Comparison of ENCODE assay signal across 10 cellular contexts in the genomic region with DNA sequence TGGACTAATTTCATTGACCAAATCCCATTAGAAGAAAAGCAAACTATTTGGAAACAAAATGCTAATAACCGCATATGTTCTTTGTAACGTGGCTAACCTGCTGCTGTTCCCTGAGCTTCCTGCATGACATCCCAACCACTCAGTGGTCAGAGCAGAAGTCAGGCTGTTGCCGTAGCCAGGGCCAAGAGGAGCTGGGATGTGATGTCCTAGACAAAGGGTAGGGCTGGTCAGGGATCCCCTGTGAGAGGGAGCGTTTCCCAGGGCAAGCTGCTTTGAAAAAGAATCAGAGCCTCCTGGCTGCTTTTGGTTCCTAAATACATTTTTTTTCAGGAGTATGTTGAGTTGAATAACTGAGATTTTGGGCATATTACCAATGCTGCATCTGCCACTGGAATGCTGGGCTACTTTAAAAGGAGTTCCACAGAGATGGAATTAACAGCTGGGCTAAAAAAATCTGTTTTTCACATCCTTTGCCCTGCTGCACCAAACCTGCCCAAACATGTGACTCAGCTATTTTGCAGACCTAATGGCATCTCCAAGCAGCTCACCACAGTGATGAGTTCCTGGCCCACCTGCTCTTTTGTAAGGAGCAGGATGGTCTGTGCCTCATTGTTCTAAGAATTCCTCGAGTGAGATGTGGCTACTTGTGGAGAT. TPM values are rescaled to one million over a fixed set of nuclear protein-coding genes. Genes with fewer than 3 reads are reported as not detected.
DNase-seq lines count a peak whose midpoint lies in the region; ATAC-seq, FAIRE-seq and TF ChIP-seq lines count a peak whose summit lies in the region.
"Had no signal": no experiment of that assay in that cellular context is flagged by ENCODE, and none has a peak within 500 bp of the region (broad histone marks: within the 10 kb centered on the region; RNA-seq: fewer than 3 reads in every experiment).

No MANE protein-coding gene starts in this region.

- H3K36me3 ChIP-seq in DOHH2 (ENCODE audit: control insufficient read depth, low read length) (peaks cover 93% of the 10 kb centered on the region), neuronal stem cell (replicated peaks in 1 of 2; ENCODE audit: control insufficient read depth in 2 of 2, insufficient read depth in 2 of 2, low read length in 2 of 2) (peaks cover 2 to 78% of the 10 kb centered on the region in 2 donors), PC-3 (ENCODE audit: low read depth, low read length) (peaks cover 64% of the 10 kb centered on the region), kidney (ENCODE audit: control insufficient read depth in 1 of 2, insufficient read depth in 2 of 2, low read length in 2 of 2) (peaks cover 24 to 51% of the 10 kb centered on the region in 2 donors)

- no CpG with 5 or more reads among the region's 5 CpGs for WGBS in neuronal stem cell (ENCODE audit: extremely low coverage in 2 of 2, insufficient read length in 2 of 2, insufficient replicate concordance in 1 of 2), 2 donors

- H4K20me1 ChIP-seq in DOHH2 (ENCODE audit: control insufficient read depth, insufficient read depth, low read depth, low read length) (no peaks in the 10 kb centered on the region), PC-3 (ENCODE audit: low read length) (no peaks in the 10 kb centered on the region)

- H3K23ac ChIP-seq in neuronal stem cell (ENCODE audit: low read depth, low read length, poor library complexity), result no peak overlapping the region

- CTCF ChIA-PET in PC-3 (lab: Charles Lee), result no interaction called here

- peak; percentile 84 to 88 for DNase-seq in NCI-H524 (lab: John Stamatoyannopoulos, UW)
- DNase-seq in dermis blood vessel endothelial cell, result peak; percentile 24
- no peak for DNase-seq in neuronal stem cell (ENCODE audit: low spot score)
- no peak for DNase-seq in PC-3
- no peak for DNase-seq in kidney
- DNase-seq: activated naive CD4-positive, alpha-beta T cell treated with anti-CD3 and anti-CD28 coated beads, Interleukin-2, amount 10 ng/mL, durations not matched to agents 7 days and 5 days; naive B cell had no signal

- ATAC-seq in PC-3, result no peak
- no peak for ATAC-seq in HG02870 (IDR thresholded peaks at IDR 0.05; ENCODE audit: unreplicated experiment)
- ATAC-seq in GM21367 (IDR thresholded peaks at IDR 0.05; ENCODE audit: unreplicated experiment), result no peak

- H2AK5ac ChIP-seq in neuronal stem cell (ENCODE audit: low read depth, low read length), result no peak overlapping the region

- H2BK15ac ChIP-seq in neuronal stem cell (ENCODE audit: low read length), result no peak overlapping the region

- H3K4me1 ChIP-seq in DOHH2 (ENCODE audit: control insufficient read depth, low read length) (peaks cover 22% of the 10 kb centered on the region), neuronal stem cell (ENCODE audit: control insufficient read depth in 2 of 2, insufficient read depth in 1 of 2, low read depth in 1 of 2, low read length in 2 of 2) (peaks cover 0 to 10% of the 10 kb centered on the region in 2 donors), PC-3 (ENCODE audit: insufficient read depth, low read length) (peaks cover 21% of the 10 kb centered on the region), kidney (ENCODE audit: control insufficient read depth in 1 of 2, insufficient read depth in 1 of 2, low read depth in 1 of 2, low read length in 2 of 2) (no peaks in the 10 kb centered on the region)

- H3K9ac ChIP-seq in neuronal stem cell (ENCODE audit: low read depth, low read length, poor library complexity), result no peak overlapping the region
- no peak overlapping the region for H3K9ac ChIP-seq in PC-3 (ENCODE audit: low read length)
- no peak overlapping the region for H3K9ac ChIP-seq in kidney (ENCODE audit: low read length in 2 of 2)

- no peak overlapping the region for H3K14ac ChIP-seq in neuronal stem cell (ENCODE audit: low read length)

- TF ChIP-seq CTCF in DOHH2 (IDR thresholded peaks at IDR 0.05; ENCODE audit: low read depth, low read length, poor library complexity, severe bottlenecking), result no peak
- TF ChIP-seq CTCF in PC-3 (conservative IDR thresholded peaks at IDR 0.05; ENCODE audit: low read depth, low read length), result no peak
- TF ChIP-seq CTCF in kidney (IDR thresholded peaks at IDR 0.05; ENCODE audit: borderline replicate concordance, extremely low read depth, insufficient read depth), result no peak

- H3K9me3 ChIP-seq in DOHH2 (ENCODE audit: control insufficient read depth, insufficient read depth, low read length), result no peaks in the 10 kb centered on the region
- no peaks in the 10 kb centered on the region for H3K9me3 ChIP-seq in neuronal stem cell (replicated peaks in 1 of 2; ENCODE audit: control insufficient read depth in 2 of 2, insufficient read depth in 1 of 2, low read depth in 1 of 2, low read length in 2 of 2)
- H3K9me3 ChIP-seq in PC-3 (ENCODE audit: low read length), result no peaks in the 10 kb centered on the region
- H3K9me3 ChIP-seq in kidney (ENCODE audit: control insufficient read depth in 1 of 2, low read length in 2 of 2), result no peaks in the 10 kb centered on the region

- no peak overlapping the region for H4K91ac ChIP-seq in neuronal stem cell (ENCODE audit: low read depth, low read length, poor library complexity)

- H4K8ac ChIP-seq in neuronal stem cell (ENCODE audit: low read depth, low read length), result no peak overlapping the region

- no peaks in the 10 kb centered on the region for H3K79me1 ChIP-seq in neuronal stem cell (ENCODE audit: low read depth, low read length)

- H2BK12ac ChIP-seq in neuronal stem cell (ENCODE audit: low read length), result no peak overlapping the region

- peaks cover 49% of the 10 kb centered on the region for H3K79me2 ChIP-seq in DOHH2 (ENCODE audit: control insufficient read depth, low read length)
- no peaks in the 10 kb centered on the region for H3K79me2 ChIP-seq in PC-3 (ENCODE audit: low read length)

- H2BK5ac ChIP-seq in neuronal stem cell (ENCODE audit: low read length), result no peak overlapping the region

- no TSS peak for BruUV-seq in PC-3 (replicated peaks; lab: Mats Ljungman, UMichigan)

- H2AFZ ChIP-seq in neuronal stem cell (ENCODE audit: low read length) (no peak overlapping the region), PC-3 (ENCODE audit: low read length) (no peak overlapping the region)

- POLR2A ChIA-PET in PC-3 (lab: Charles Lee; ENCODE audit: unreplicated experiment), result no interaction called here

- intact Hi-C loops in PC-3 (cut with micrococcal nuclease) (no loop called here), kidney (cut with DNase I) (no loop called here)

- H3K4me2 ChIP-seq in DOHH2 (ENCODE audit: low read length) (peak overlapping the region; percentile 30), neuronal stem cell (ENCODE audit: insufficient read depth, low read length, poor library complexity, severe bottlenecking) (no peak overlapping the region), PC-3 (ENCODE audit: low read length) (no peak overlapping the region)

- H3K9me2 ChIP-seq in DOHH2 (replicated peaks; ENCODE audit: control insufficient read depth, low read length) (no peaks in the 10 kb centered on the region), PC-3 (replicated peaks; ENCODE audit: low read length) (no peaks in the 10 kb centered on the region)

- no peak overlapping the region for H3K18ac ChIP-seq in neuronal stem cell (ENCODE audit: low read length)

- H3K27ac ChIP-seq in DOHH2 (ENCODE audit: low read depth, low read length) (no peak overlapping the region), neuronal stem cell (replicated peaks; ENCODE audit: low read length) (peak overlapping the region; percentile 11), PC-3 (ENCODE audit: low read length) (no peak overlapping the region), kidney (ENCODE audit: low read depth in 2 of 2, low read length in 2 of 2) (no peak overlapping the region)

- FAIRE-seq in kidney (lab: Jason Lieb, UNC), result no peak

- H3F3A ChIP-seq in DOHH2 (ENCODE audit: control insufficient read depth, insufficient read depth) (no peaks in the 10 kb centered on the region; the same call in 1 of the 2 replicates), PC-3 (ENCODE audit: low read length, unreplicated experiment) (no peaks in the 10 kb centered on the region)

- H3K27me3 ChIP-seq in DOHH2 (ENCODE audit: control insufficient read depth, low read length) (no peaks in the 10 kb centered on the region), neuronal stem cell (ENCODE audit: control insufficient read depth in 3 of 3, insufficient read depth in 3 of 3, low read depth in 1 of 3, low read length in 3 of 3) (no peaks in the 10 kb centered on the region), PC-3 (ENCODE audit: low read length) (no peaks in the 10 kb centered on the region)

- H3K4me3 ChIP-seq in DOHH2 (ENCODE audit: low read length) (no peak overlapping the region), neuronal stem cell (ENCODE audit: low read length in 2 of 2) (no peak overlapping the region), PC-3 (ENCODE audit: low read length) (no peak overlapping the region), kidney (ENCODE audit: low read length in 2 of 2) (no peak overlapping the region)

- H3K4ac ChIP-seq in neuronal stem cell (ENCODE audit: low read length), result no peak overlapping the region

- no peak overlapping the region for H2BK120ac ChIP-seq in neuronal stem cell (ENCODE audit: low read depth, low read length)

RNA-seq across cellular contexts. Expression of gene ANKRD13A, which starts 23.9 kb away (rescaled TPM):
- 68.9 and 86.0 TPM in 2 replicates for total RNA-seq in dermis blood vessel endothelial cell
- 12.9 TPM for polyA plus RNA-seq in neuronal stem cell (2013, experiment 1 of 2)
- 13.6 TPM for polyA plus RNA-seq in neuronal stem cell (2013, experiment 2 of 2)
- total RNA-seq in PC-3 (2014; rRNA removed), result 117 and 118 TPM in 2 replicates
- 68.0 TPM for total RNA-seq in kidney
- 23.2 TPM for polyA plus RNA-seq in kidney (ENCODE audit: insufficient read depth, low read depth, low replicate concordance)

RNA-seq across cellular contexts. Expression of gene C12orf76, which starts 25.2 kb away (rescaled TPM):
- total RNA-seq in dermis blood vessel endothelial cell, result 12.6 and 23.5 TPM in 2 replicates
- polyA plus RNA-seq in neuronal stem cell (2013, experiment 1 of 2), result 42.5 TPM
- 43.2 TPM for polyA plus RNA-seq in neuronal stem cell (2013, experiment 2 of 2)
- 5.5 and 6.7 TPM in 2 replicates for total RNA-seq in PC-3 (2014; rRNA removed)
- 14.6 TPM for total RNA-seq in kidney
- polyA plus RNA-seq in kidney (ENCODE audit: insufficient read depth, low read depth, low replicate concordance), result 15.8 TPM

RNA-seq across cellular contexts. Expression of gene GIT2, which starts 26.9 kb away (rescaled TPM):
- total RNA-seq in dermis blood vessel endothelial cell (54.6 and 61.4 TPM in 2 replicates), PC-3 (2014; rRNA removed) (24.6 and 26.8 TPM in 2 replicates), kidney (46.2 TPM)
- 13.3 TPM for polyA plus RNA-seq in neuronal stem cell (2013, experiment 1 of 2)
- 13.8 TPM for polyA plus RNA-seq in neuronal stem cell (2013, experiment 2 of 2)
- polyA plus RNA-seq in kidney (ENCODE audit: insufficient read depth, low read depth, low replicate concordance), result 10.4 TPM

Comparison
In these comparisons a context has a peak if more than half of its experiments do, and no peak if none do; other contexts are left out.
1. DNase-seq: peak in NCI-H524 (2 of 2) and dermis blood vessel endothelial cell (single experiment); none in neuronal stem cell (single experiment), PC-3 (single experiment) and kidney (single experiment).